Comparison of ENCODE assay signal across 20 cellular contexts in genomic region chrX:39893417-39894338, GRCh38.
DNase-seq lines count a peak whose midpoint lies in the region; ATAC-seq and TF ChIP-seq lines count a peak whose summit lies in the region.
"Had no signal": no experiment of that assay in that cellular context is flagged by ENCODE, and none has a peak within 500 bp of the region (broad histone marks: within the 10 kb centered on the region; RNA-seq: fewer than 3 reads in every experiment).

No MANE protein-coding gene starts in this region.

- H3K4me3 ChIP-seq in BLaER1 (no peak overlapping the region), esophagus squamous epithelium (no peak overlapping the region), heart right ventricle (no peak overlapping the region)
- H3K4me3 ChIP-seq: spleen, suprapubic skin had no signal

- CTCF ChIA-PET in activated naive CD4-positive, alpha-beta T cell treated with anti-CD3 and anti-CD28 coated beads for 36 hours (lab: Charles Lee) = interaction anchor here (0.6 kb wide), 1 partner anchor 37 kb away, joined by 3 read pairs; no protein-coding TSS in a partner anchor

- H3K4me1 ChIP-seq in BLaER1 (peaks cover 50% of the 10 kb centered on the region), esophagus squamous epithelium (peaks cover 10 to 65% (median 17%) of the 10 kb centered on the region in 3 donors), heart right ventricle (peaks cover 3 to 41% (median 17%) of the 10 kb centered on the region in 9 donors)

- H3K4me3 Mint-ChIP-seq in activated naive CD4-positive, alpha-beta T cell treated with anti-CD3 and anti-CD28 coated beads for 36 hours = no peak overlapping the region
- H3K4me3 Mint-ChIP-seq: activated T-cell treated with anti-CD3 and anti-CD28 coated beads, Interleukin-2, amount 50 U/mL, for 4 hours; CD4-positive, alpha-beta T cell; endodermal cell; HFFc6; immature natural killer cell had no signal

- H3K27me3 ChIP-seq in BLaER1 = no peaks in the 10 kb centered on the region
- H3K27me3 ChIP-seq in esophagus squamous epithelium = no peaks in the 10 kb centered on the region
- H3K27me3 ChIP-seq in heart right ventricle = peaks cover 0 to 15% (median 0%) of the 10 kb centered on the region in 7 donors
- H3K27me3 ChIP-seq: neutrophil, spleen, suprapubic skin had no signal

- no peaks in the 10 kb centered on the region for H3K9me3 Mint-ChIP-seq in activated naive CD4-positive, alpha-beta T cell treated with anti-CD3 and anti-CD28 coated beads for 36 hours
- H3K9me3 Mint-ChIP-seq: activated T-cell treated with anti-CD3 and anti-CD28 coated beads, Interleukin-2, amount 50 U/mL, for 4 hours; CD4-positive, alpha-beta T cell; HFFc6; immature natural killer cell had no signal

- DNase-seq in esophagus squamous epithelium (lab: John Stamatoyannopoulos, UW) (no peak), NCI-H2029 (lab: John Stamatoyannopoulos, UW) (no peak), heart right ventricle (no peak)
- DNase-seq in activated naive CD4-positive, alpha-beta T cell treated with anti-CD3 and anti-CD28 coated beads for 36 hours = no peak
- DNase-seq: activated naive CD4-positive, alpha-beta T cell treated with anti-CD3 and anti-CD28 coated beads, Interleukin-2, amount 50 U/mL, for 16 hours; activated T-cell treated with anti-CD3 and anti-CD28 coated beads, Interleukin-2, amount 50 U/mL, for 4 hours; CD4-positive, alpha-beta T cell; endodermal cell; HFFc6; immature natural killer cell; Kasumi-1; NCI-H1417; SIG-M5; spleen had no signal

- intact Hi-C loops in esophagus squamous epithelium (cut with DNase I) (no loop called here), heart right ventricle (cut with DNase I) (loop anchor here in 3 of 10 donors (10.0 kb wide), 5 partner anchors 69 to 281 kb away; no protein-coding TSS in a partner anchor)
- intact Hi-C loops in activated naive CD4-positive, alpha-beta T cell treated with anti-CD3 and anti-CD28 coated beads for 36 hours (cut with micrococcal nuclease) = no loop called here

- peak; percentile 51 for ATAC-seq in GM18867 (IDR thresholded peaks at IDR 0.05; ENCODE audit: unreplicated experiment)
- peak; percentile 45 for ATAC-seq in HG03432 (IDR thresholded peaks at IDR 0.05; ENCODE audit: unreplicated experiment)
- no peak for ATAC-seq in heart right ventricle
- no peak for ATAC-seq in GM19467 (IDR thresholded peaks at IDR 0.05; ENCODE audit: unreplicated experiment)
- ATAC-seq: activated T-cell treated with anti-CD3 and anti-CD28 coated beads, Interleukin-2, amount 50 U/mL, for 4 hours had no signal

- TF ChIP-seq CTCF in esophagus squamous epithelium (IDR thresholded peaks at IDR 0.05) = no peak
- TF ChIP-seq CTCF in heart right ventricle (IDR thresholded peaks at IDR 0.05) = no peak

- no peaks in the 10 kb centered on the region for H3K36me3 Mint-ChIP-seq in activated naive CD4-positive, alpha-beta T cell treated with anti-CD3 and anti-CD28 coated beads for 36 hours (ENCODE audit: low read depth)

- H3K27ac ChIP-seq in BLaER1 (peak overlapping the region; percentile 20; the same call in 1 of the 2 replicates), esophagus squamous epithelium (peak overlapping the region in 3 of 4 donors; percentile 49 to 71 (median 60)), heart right ventricle (no peak overlapping the region)
- H3K27ac ChIP-seq: neutrophil, suprapubic skin had no signal

- no peaks in the 10 kb centered on the region for H3K36me3 ChIP-seq in BLaER1
- no peaks in the 10 kb centered on the region for H3K36me3 ChIP-seq in esophagus squamous epithelium
- H3K36me3 ChIP-seq in heart right ventricle = no peaks in the 10 kb centered on the region
- H3K36me3 ChIP-seq: neutrophil, spleen, suprapubic skin had no signal

- no peaks in the 10 kb centered on the region for H3K27me3 Mint-ChIP-seq in activated naive CD4-positive, alpha-beta T cell treated with anti-CD3 and anti-CD28 coated beads for 36 hours (ENCODE audit: low read depth)
- H3K27me3 Mint-ChIP-seq: CD4-positive, alpha-beta T cell had no signal

- peaks cover 17% of the 10 kb centered on the region for H3K4me1 Mint-ChIP-seq in activated naive CD4-positive, alpha-beta T cell treated with anti-CD3 and anti-CD28 coated beads for 36 hours (ENCODE audit: low read depth)

- no peaks in the 10 kb centered on the region for H4K20me1 ChIP-seq in BLaER1

- no peaks in the 10 kb centered on the region for H3K9me3 ChIP-seq in BLaER1
- H3K9me3 ChIP-seq in esophagus squamous epithelium = no peaks in the 10 kb centered on the region
- no peaks in the 10 kb centered on the region for H3K9me3 ChIP-seq in heart right ventricle
- H3K9me3 ChIP-seq: neutrophil, spleen, suprapubic skin had no signal

- H3K9ac ChIP-seq in BLaER1 = no peak overlapping the region

- WGBS in esophagus squamous epithelium, 2 donors = 65 to 79% methylated on average over 6 to 11 of the region's 12 CpGs
- 76 to 77% methylated on average over 12 of the region's 12 CpGs for WGBS in heart right ventricle, 2 donors

- peak overlapping the region; percentile 60 for H3K4me2 ChIP-seq in BLaER1

- no peak for TF ChIP-seq POLR2A in esophagus squamous epithelium (IDR thresholded peaks at IDR 0.05)

- H3K27ac Mint-ChIP-seq in activated naive CD4-positive, alpha-beta T cell treated with anti-CD3 and anti-CD28 coated beads for 36 hours = no peak overlapping the region
- H3K27ac Mint-ChIP-seq: CD4-positive, alpha-beta T cell; endodermal cell; HFFc6; immature natural killer cell had no signal

Comparison
In these comparisons a context has a peak if more than half of its experiments do, and no peak if none do; other contexts are left out.
1. H3K27ac ChIP-seq: peak in BLaER1 (single experiment) and esophagus squamous epithelium (3 of 4); none in heart right ventricle (0 of 10).
2. ATAC-seq: peak in GM18867 (single experiment) and HG03432 (single experiment); none in heart right ventricle (0 of 8) and GM19467 (single experiment).